ENCODE assay signal across 9 cellular contexts in the genomic region with DNA sequence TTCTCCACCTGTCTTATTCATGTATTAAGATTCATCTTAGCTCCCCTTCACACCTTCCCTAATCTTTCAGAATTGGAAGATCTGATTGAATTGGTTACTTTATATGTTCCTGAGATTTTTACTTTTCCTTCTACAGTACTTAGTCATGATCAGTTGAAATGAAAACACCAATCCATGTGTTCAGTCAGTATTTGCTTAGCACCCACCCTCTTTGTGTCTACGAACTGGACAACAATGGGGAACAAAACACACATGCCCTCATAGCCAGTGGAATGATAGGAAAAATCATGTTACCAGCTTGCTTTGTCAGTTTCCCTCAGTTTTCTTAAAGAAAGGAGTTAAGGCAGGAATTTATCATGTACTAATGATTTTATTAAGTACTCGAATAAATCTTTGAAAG. TPM values are rescaled to one million over a fixed set of nuclear protein-coding genes. Genes with fewer than 3 reads are reported as not detected.
DNase-seq lines count a peak whose midpoint lies in the region; ATAC-seq and TF ChIP-seq lines count a peak whose summit lies in the region.
"Had no signal": no experiment of that assay in that cellular context is flagged by ENCODE, and none has a peak within 500 bp of the region (broad histone marks: within the 10 kb centered on the region; RNA-seq: fewer than 3 reads in every experiment).

No MANE protein-coding gene starts in this region.

- peaks cover 11% of the 10 kb centered on the region for H3K4me1 ChIP-seq in RWPE2 (ENCODE audit: insufficient read depth, poor library complexity, severe bottlenecking)

- H3K4me3 ChIP-seq in RWPE2 (ENCODE audit: severe bottlenecking): peak overlapping the region; percentile 78

- H3K27ac ChIP-seq in RWPE2 (ENCODE audit: poor library complexity, severe bottlenecking): no peak overlapping the region

- peaks cover 54% of the 10 kb centered on the region for H3K36me3 ChIP-seq in RWPE2 (ENCODE audit: low read depth)

- TF ChIP-seq CTCF in RWPE2 (IDR thresholded peaks at IDR 0.05; ENCODE audit: poor library complexity, severe bottlenecking) (no peak), endothelial cell (IDR thresholded peaks at IDR 0.05; ENCODE audit: unreplicated experiment) (no peak)

- peak overlapping the region; percentile 73 for H3K27ac Mint-ChIP-seq in activated naive CD4-positive, alpha-beta T cell treated with anti-CD3 and anti-CD28 coated beads for 36 hours
- peak overlapping the region; percentile 86 for H3K27ac Mint-ChIP-seq in endothelial cell (ENCODE audit: unreplicated experiment)
- peak overlapping the region; percentile 100 for H3K27ac Mint-ChIP-seq in stimulated activated effector memory CD8-positive, alpha-beta T cell treated with anti-CD3 and anti-CD28 coated beads, Interleukin-12 subunit alpha, Interleukin-12 subunit beta, amount 100 ng/mL, for 72 hours

- H3K4me3 Mint-ChIP-seq in activated naive CD4-positive, alpha-beta T cell treated with anti-CD3 and anti-CD28 coated beads for 36 hours: peak overlapping the region; percentile 94
- H3K4me3 Mint-ChIP-seq in endothelial cell (ENCODE audit: unreplicated experiment): peak overlapping the region; percentile 85
- H3K4me3 Mint-ChIP-seq in stimulated activated effector memory CD8-positive, alpha-beta T cell treated with anti-CD3 and anti-CD28 coated beads, Interleukin-12 subunit alpha, Interleukin-12 subunit beta, amount 100 ng/mL, for 72 hours: peak overlapping the region; percentile 95

- H3K9me3 Mint-ChIP-seq in activated naive CD4-positive, alpha-beta T cell treated with anti-CD3 and anti-CD28 coated beads for 36 hours: no peaks in the 10 kb centered on the region
- H3K9me3 Mint-ChIP-seq in endothelial cell (ENCODE audit: unreplicated experiment): no peaks in the 10 kb centered on the region
- H3K9me3 Mint-ChIP-seq in stimulated activated effector memory CD8-positive, alpha-beta T cell treated with anti-CD3 and anti-CD28 coated beads, Interleukin-12 subunit alpha, Interleukin-12 subunit beta, amount 100 ng/mL, for 72 hours: no peaks in the 10 kb centered on the region

- no peaks in the 10 kb centered on the region for H3K27me3 Mint-ChIP-seq in activated naive CD4-positive, alpha-beta T cell treated with anti-CD3 and anti-CD28 coated beads for 36 hours (ENCODE audit: low read depth)
- H3K27me3 Mint-ChIP-seq in endothelial cell (ENCODE audit: unreplicated experiment): peaks cover 15% of the 10 kb centered on the region

- peaks cover 61% of the 10 kb centered on the region for H3K36me3 Mint-ChIP-seq in activated naive CD4-positive, alpha-beta T cell treated with anti-CD3 and anti-CD28 coated beads for 36 hours (ENCODE audit: low read depth)
- peaks cover 14% of the 10 kb centered on the region for H3K36me3 Mint-ChIP-seq in endothelial cell (ENCODE audit: low read depth, unreplicated experiment)
- H3K36me3 Mint-ChIP-seq in stimulated activated effector memory CD8-positive, alpha-beta T cell treated with anti-CD3 and anti-CD28 coated beads, Interleukin-12 subunit alpha, Interleukin-12 subunit beta, amount 100 ng/mL, for 72 hours: peaks cover 100% of the 10 kb centered on the region

- H3K27me3 ChIP-seq in RWPE2 (ENCODE audit: insufficient read depth, poor library complexity, severe bottlenecking): no peaks in the 10 kb centered on the region

- H3K9me3 ChIP-seq in RWPE2 (ENCODE audit: severe bottlenecking): no peaks in the 10 kb centered on the region

- ATAC-seq in RWPE2 (ENCODE audit: low read depth): no peak
- ATAC-seq in stimulated activated effector memory CD8-positive, alpha-beta T cell treated with anti-CD3 and anti-CD28 coated beads, Interleukin-12 subunit alpha, Interleukin-12 subunit beta, amount 100 ng/mL, for 72 hours: no peak
- no peak for ATAC-seq in Right ventricle myocardium superior (ENCODE audit: poor library complexity)

- CTCF ChIA-PET in activated naive CD4-positive, alpha-beta T cell treated with anti-CD3 and anti-CD28 coated beads for 36 hours (lab: Charles Lee): no interaction called here

- intact Hi-C loops in activated naive CD4-positive, alpha-beta T cell treated with anti-CD3 and anti-CD28 coated beads for 36 hours (cut with micrococcal nuclease): loop anchor here (5.0 to 10.0 kb wide), 3 partner anchors 145 to 1178 kb away; no protein-coding TSS in a partner anchor
- intact Hi-C loops in Right ventricle myocardium superior (cut with DNase I): no loop called here

- H3K4me1 Mint-ChIP-seq in activated naive CD4-positive, alpha-beta T cell treated with anti-CD3 and anti-CD28 coated beads for 36 hours (ENCODE audit: low read depth): peaks cover 30% of the 10 kb centered on the region
- H3K4me1 Mint-ChIP-seq in endothelial cell (ENCODE audit: unreplicated experiment): peaks cover 32% of the 10 kb centered on the region
- H3K4me1 Mint-ChIP-seq in stimulated activated effector memory CD8-positive, alpha-beta T cell treated with anti-CD3 and anti-CD28 coated beads, Interleukin-12 subunit alpha, Interleukin-12 subunit beta, amount 100 ng/mL, for 72 hours: peaks cover 40% of the 10 kb centered on the region

- DNase-seq in activated naive CD4-positive, alpha-beta T cell treated with anti-CD3 and anti-CD28 coated beads for 36 hours: no peak
- DNase-seq in activated naive CD4-positive, alpha-beta T cell treated with anti-CD3 and anti-CD28 coated beads, Interleukin-2, amount 50 U/mL, for 16 hours: no peak
- DNase-seq in RWPE2 (ENCODE audit: low spot score) (no peak), endothelial cell (ENCODE audit: low spot score) (no peak), Right ventricle myocardium superior (no peak), globus pallidus (ENCODE audit: low spot score) (no peak), HCEC 1CT (no peak)
- DNase-seq in stimulated activated effector memory CD8-positive, alpha-beta T cell treated with anti-CD3 and anti-CD28 coated beads, Interleukin-12 subunit alpha, Interleukin-12 subunit beta, amount 100 ng/mL, for 72 hours (ENCODE audit: low spot score in 2 of 2): no peak
- DNase-seq: NCI-H226 had no signal

RNA-seq across cellular contexts. Expression of gene MASTL, which starts 2.0 kb away (rescaled TPM):
- total RNA-seq in activated naive CD4-positive, alpha-beta T cell treated with anti-CD3 and anti-CD28 coated beads for 36 hours: 10 to 100 TPM; 50.7 to 51.3 TPM
- total RNA-seq in endothelial cell (ENCODE audit: unreplicated experiment): 9.9 TPM
- total RNA-seq in Right ventricle myocardium superior: 1.6 TPM

RNA-seq across cellular contexts. Expression of gene YME1L1, which starts 3.0 kb away (rescaled TPM):
- total RNA-seq in activated naive CD4-positive, alpha-beta T cell treated with anti-CD3 and anti-CD28 coated beads for 36 hours: 100 to 1,000 TPM; 107 to 108 TPM
- total RNA-seq in endothelial cell (ENCODE audit: unreplicated experiment) (98.6 TPM), Right ventricle myocardium superior (89.5 TPM)

RNA-seq across cellular contexts. Expression of gene ANKRD26, which starts 56.9 kb away (rescaled TPM):
- total RNA-seq in activated naive CD4-positive, alpha-beta T cell treated with anti-CD3 and anti-CD28 coated beads for 36 hours: 1 to 10 TPM; 4.6 to 6.6 TPM
- total RNA-seq in endothelial cell (ENCODE audit: unreplicated experiment) (12.5 TPM), Right ventricle myocardium superior (10.5 TPM)
